In the genomic region with DNA sequence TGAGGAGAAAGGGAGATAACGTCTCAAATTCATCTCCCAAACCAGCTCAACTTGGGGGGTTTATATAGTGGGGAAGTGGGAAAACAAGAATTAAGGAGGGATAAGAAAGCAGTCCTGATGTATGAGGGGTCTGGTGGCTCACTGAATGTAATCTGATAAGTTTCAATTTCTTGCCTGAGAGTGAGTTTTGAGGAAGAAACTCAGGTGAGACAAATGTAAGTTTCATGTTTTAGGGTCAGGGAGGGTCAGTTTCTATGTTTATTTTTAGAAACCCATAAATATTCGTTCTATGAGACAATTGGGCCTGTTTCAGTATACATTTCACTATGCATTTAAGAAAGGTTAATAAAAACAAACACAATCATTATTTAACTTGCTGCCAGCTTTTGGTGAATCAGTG, we compare ENCODE assay signal across 13 cellular contexts.
DNase-seq lines count a peak whose midpoint lies in the region; ATAC-seq, FAIRE-seq and TF ChIP-seq lines count a peak whose summit lies in the region.
"Had no signal": no experiment of that assay in that cellular context is flagged by ENCODE, and none has a peak within 500 bp of the region (broad histone marks: within the 10 kb centered on the region; RNA-seq: fewer than 3 reads in every experiment).

No MANE protein-coding gene starts in this region.

- no peak overlapping the region for H4K8ac ChIP-seq in trophoblast cell (ENCODE audit: low read depth, low read length)

- H3K9me3 ChIP-seq in parathyroid adenoma (ENCODE audit: control insufficient read depth, low read length) = no peaks in the 10 kb centered on the region
- H3K9me3 ChIP-seq in trophoblast cell (ENCODE audit: insufficient read depth, low read depth, low read length) = no peaks in the 10 kb centered on the region

- no peak overlapping the region for H3K4me3 ChIP-seq in parathyroid adenoma (ENCODE audit: low read depth, low read length)
- no peak overlapping the region for H3K4me3 ChIP-seq in trophoblast cell (ENCODE audit: low read depth, low read length)
- H3K4me3 ChIP-seq: neural progenitor cell had no signal

- H2AFZ ChIP-seq in parathyroid adenoma = peak overlapping the region; percentile 74
- no peak overlapping the region for H2AFZ ChIP-seq in trophoblast cell (ENCODE audit: insufficient read depth, low read length, poor library complexity)

- H3K14ac ChIP-seq in trophoblast cell (ENCODE audit: low read length) = no peak overlapping the region

- H3K36me3 ChIP-seq in parathyroid adenoma (ENCODE audit: control insufficient read depth, insufficient read depth, low read length) (no peaks in the 10 kb centered on the region), trophoblast cell (ENCODE audit: control insufficient read depth in 1 of 2, insufficient read depth in 2 of 2, low read length in 2 of 2) (no peaks in the 10 kb centered on the region)
- H3K36me3 ChIP-seq: neural progenitor cell had no signal

- no peak overlapping the region for H2BK120ac ChIP-seq in trophoblast cell (ENCODE audit: insufficient read depth, low read length, poor library complexity)

- no peak overlapping the region for H4K91ac ChIP-seq in trophoblast cell (ENCODE audit: low read depth, low read length)

- H3K4me1 ChIP-seq in parathyroid adenoma (peaks cover 77% of the 10 kb centered on the region), trophoblast cell (ENCODE audit: control insufficient read depth in 1 of 2, insufficient read depth in 2 of 2, low read length in 2 of 2) (no peaks in the 10 kb centered on the region)

- H3K4me2 ChIP-seq in parathyroid adenoma (ENCODE audit: low read length) (peak overlapping the region; percentile 44), trophoblast cell (ENCODE audit: low read length) (no peak overlapping the region)
- H3K4me2 ChIP-seq: neural progenitor cell had no signal

- H3K79me2 ChIP-seq in parathyroid adenoma (no peaks in the 10 kb centered on the region), trophoblast cell (ENCODE audit: control insufficient read depth, insufficient read depth, low read length, poor library complexity) (no peaks in the 10 kb centered on the region)

- no peak overlapping the region for H3K9ac ChIP-seq in parathyroid adenoma
- no peak overlapping the region for H3K9ac ChIP-seq in trophoblast cell (ENCODE audit: low read length)
- H3K9ac ChIP-seq: neural progenitor cell had no signal

- no peak overlapping the region for H4K12ac ChIP-seq in trophoblast cell (ENCODE audit: low read depth, low read length)

- H3K79me1 ChIP-seq in trophoblast cell (ENCODE audit: low read length) = no peaks in the 10 kb centered on the region

- no peak overlapping the region for H3K23ac ChIP-seq in trophoblast cell (ENCODE audit: low read length)

- H3K18ac ChIP-seq in trophoblast cell (ENCODE audit: low read length) = no peak overlapping the region

- no peak overlapping the region for H2AK5ac ChIP-seq in trophoblast cell (ENCODE audit: low read length)

- no peaks in the 10 kb centered on the region for H3K27me3 ChIP-seq in parathyroid adenoma (ENCODE audit: control insufficient read depth, insufficient read depth, low read length)
- H3K27me3 ChIP-seq in trophoblast cell (ENCODE audit: insufficient read depth, low read length) = no peaks in the 10 kb centered on the region
- H3K27me3 ChIP-seq: neural progenitor cell had no signal

- H2BK5ac ChIP-seq in trophoblast cell (ENCODE audit: low read depth, low read length, poor library complexity) = no peak overlapping the region

- no peak overlapping the region for H2BK12ac ChIP-seq in trophoblast cell (ENCODE audit: low read length)

- no peak for TF ChIP-seq CTCF in parathyroid adenoma (IDR thresholded peaks at IDR 0.05)

- peak; percentile 77 for ATAC-seq in GM21825 (IDR thresholded peaks at IDR 0.05; ENCODE audit: unreplicated experiment)
- peak; percentile 87 for ATAC-seq in HG03175 (IDR thresholded peaks at IDR 0.05; ENCODE audit: unreplicated experiment)
- ATAC-seq: activated T-helper 17 cell treated with anti-CD3 and anti-CD28 coated beads, Interleukin-2, amount 50 U/mL, for 72 hours had no signal

- H3K27ac ChIP-seq in parathyroid adenoma (peak overlapping the region; percentile 92), trophoblast cell (ENCODE audit: low read depth, low read length) (no peak overlapping the region)
- H3K27ac ChIP-seq: neural progenitor cell had no signal

- no peak overlapping the region for H3K4ac ChIP-seq in trophoblast cell (ENCODE audit: low read depth, low read length)

- peak; percentile 77 for FAIRE-seq in GM19239 (lab: Jason Lieb, UNC)

- WGBS in trophoblast cell (ENCODE audit: extremely low coverage, insufficient coverage, insufficient read length) = no CpG with 5 or more reads among the region's 2 CpGs

- DNase-seq in GM19239 (ENCODE audit: insufficient read length, low spot score) = peak; percentile 5
- DNase-seq in NCI-H2196 treated with DMSO at 0.1 percent for 48 hours (lab: John Stamatoyannopoulos, UW; ENCODE audit: unreplicated experiment) = no peak
- no peak for DNase-seq in trophoblast cell
- DNase-seq in cortex of kidney (lab: John Stamatoyannopoulos, UW) = no peak
- DNase-seq in stimulated activated CD4-positive, alpha-beta T cell treated with anti-CD3 and anti-CD28 coated beads, Interleukin-4, amount 100 ng/mL, for 24 hours = no peak
- DNase-seq: activated CD4-positive, alpha-beta T cell treated with anti-CD3 and anti-CD28 coated beads, Interleukin-2, amount 10 ng/mL, durations not matched to agents 24 days and 14 days; IMR-90; NCI-H1092 treated with DMSO at 0.1 percent for 48 hours had no signal
